Comparison of ENCODE assay signal across 12 cellular contexts in genomic region chr11:96486890-96487633, GRCh38.
DNase-seq lines count a peak whose midpoint lies in the region; ATAC-seq, FAIRE-seq and TF ChIP-seq lines count a peak whose summit lies in the region.
"Had no signal": no experiment of that assay in that cellular context is flagged by ENCODE, and none has a peak within 500 bp of the region (broad histone marks: within the 10 kb centered on the region; RNA-seq: fewer than 3 reads in every experiment).

No MANE protein-coding gene starts in this region.

- WGBS in HUES64: 70% methylated on average over 13 of the region's 13 CpGs

- no peak for TF ChIP-seq CTCF in lower lobe of right lung (IDR thresholded peaks at IDR 0.05)

- H3K9me3 ChIP-seq in HUES64 (ENCODE audit: insufficient read depth, low read depth, low read length) (no peaks in the 10 kb centered on the region), lower lobe of right lung (no peaks in the 10 kb centered on the region)
- H3K9me3 ChIP-seq: HAP-1 had no signal

- H3K36me3 ChIP-seq in HUES64 (ENCODE audit: insufficient read depth, low read length) (no peaks in the 10 kb centered on the region), lower lobe of right lung (no peaks in the 10 kb centered on the region)
- H3K36me3 ChIP-seq: HAP-1 had no signal

- H3K9ac ChIP-seq in HUES64 (ENCODE audit: low read depth, low read length): peak overlapping the region; percentile 43; the same call in 1 of the 2 replicates

- H3K27me3 ChIP-seq in HUES64 (ENCODE audit: insufficient read depth, low read length) (no peaks in the 10 kb centered on the region), lower lobe of right lung (ENCODE audit: low read depth) (no peaks in the 10 kb centered on the region)

- H3K4me1 ChIP-seq in HUES64 (ENCODE audit: insufficient read depth, low read length) (no peaks in the 10 kb centered on the region), lower lobe of right lung (peaks cover 28% of the 10 kb centered on the region)
- H3K4me1 ChIP-seq: HAP-1 had no signal

- H3K27ac ChIP-seq in HUES64 (ENCODE audit: low read depth, low read length) (no peak overlapping the region), lower lobe of right lung (no peak overlapping the region)

- H3K4me3 ChIP-seq in HUES64 (ENCODE audit: low read length) (0 out of 2 replicates have a peak overlapping the region, but pooled peaks have one; percentile 9), lower lobe of right lung (peak overlapping the region; percentile 11)
- H3K4me3 ChIP-seq: HAP-1 had no signal

- peak; percentile 57 to 61 for ATAC-seq in lower lobe of right lung
- ATAC-seq in GM21526 (IDR thresholded peaks at IDR 0.05; ENCODE audit: low FRiP score, unreplicated experiment): no peak

- in situ Hi-C loops in ACHN (cut with HindIII; ENCODE audit: low pct_ligation_motif_present, low pct_unique_long_range_greater_than_20kb, low sequenced_read_pairs): no loop called here

- no peak for FAIRE-seq in urothelium cell line (lab: Jason Lieb, UNC)

- intact Hi-C loops in lower lobe of right lung (cut with DNase I): no loop called here

- DNase-seq in ACHN (peak; percentile 7), amniotic epithelial cell (ENCODE audit: low read depth) (peak; percentile 70), lower lobe of right lung (no peak), urothelium cell line (ENCODE audit: low spot score) (no peak), activated gamma-delta T cell (lab: John Stamatoyannopoulos, UW) (no peak)
- no peak for DNase-seq in stimulated activated CD4-positive, alpha-beta T cell treated with anti-CD3 and anti-CD28 coated beads, Interleukin-4, amount 100 ng/mL, for 1 hour
- DNase-seq: activated T-cell treated with anti-CD3 and anti-CD28 coated beads, Interleukin-2, amount 50 U/mL, for 1 hour; C1 segment of cervical spinal cord; NCI-H82 had no signal

Comparison
In these comparisons a context has a peak if more than half of its experiments do, and no peak if none do; other contexts are left out.
1. DNase-seq: peak in ACHN (single experiment) and amniotic epithelial cell (single experiment); none in lower lobe of right lung (single experiment), stimulated activated CD4-positive, alpha-beta T cell treated with anti-CD3 and anti-CD28 coated beads, Interleukin-4, amount 100 ng/mL, for 1 hour (single experiment), urothelium cell line (single experiment) and activated gamma-delta T cell (single experiment).